8 cellular contexts compared by ENCODE assay signal in the genomic region with DNA sequence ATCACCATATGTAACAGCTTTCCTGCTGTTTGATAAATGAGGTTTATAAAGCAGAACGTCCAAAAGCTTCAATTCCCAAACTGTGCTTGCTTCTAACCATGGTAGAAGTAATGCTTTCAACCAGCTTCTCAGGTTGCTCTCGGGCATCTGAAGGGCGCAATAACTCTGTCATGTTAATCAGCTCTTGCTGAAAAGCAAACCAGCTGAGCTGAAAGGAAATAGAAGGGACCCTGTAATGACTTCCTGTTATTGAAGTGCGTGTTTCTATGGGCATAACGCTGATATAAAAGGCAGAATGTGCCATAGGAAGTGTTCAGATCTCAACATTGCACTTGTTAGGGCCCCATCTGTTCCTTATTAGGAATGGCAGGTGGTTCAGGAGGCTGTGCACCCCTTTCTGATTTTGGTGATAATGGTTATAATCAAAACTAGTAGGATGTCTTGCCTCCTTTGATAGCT.
DNase-seq lines count a peak whose midpoint lies in the region; ATAC-seq and TF ChIP-seq lines count a peak whose summit lies in the region.

No MANE protein-coding gene starts in this region.

- no peak for TF ChIP-seq CTCF in OCI-LY3 (IDR thresholded peaks at IDR 0.05; ENCODE audit: low read depth, low read length)

- peak overlapping the region; percentile 53 for H3K4me3 ChIP-seq in OCI-LY3 (ENCODE audit: low read length)
- no peak overlapping the region for H3K4me3 ChIP-seq in neuron (ENCODE audit: low read length)

- H3K27me3 ChIP-seq in OCI-LY3 (ENCODE audit: low read depth, low read length) (no peaks in the 10 kb centered on the region), neuron (ENCODE audit: insufficient read depth, low read length) (no peaks in the 10 kb centered on the region)

- H3K9ac ChIP-seq in OCI-LY3 (ENCODE audit: low read length), result no peak overlapping the region

- H3K4me1 ChIP-seq in OCI-LY3 (ENCODE audit: low read length) (peaks cover 26% of the 10 kb centered on the region), neuron (ENCODE audit: insufficient read depth, low read length) (peaks cover 6% of the 10 kb centered on the region)

- H3K9me3 ChIP-seq in OCI-LY3 (ENCODE audit: insufficient read depth, low read length) (no peaks in the 10 kb centered on the region), neuron (ENCODE audit: low read length) (no peaks in the 10 kb centered on the region)

- H3K79me2 ChIP-seq in OCI-LY3 (ENCODE audit: low read length), result no peaks in the 10 kb centered on the region

- peak overlapping the region; percentile 75 for H2AFZ ChIP-seq in OCI-LY3 (ENCODE audit: low read depth, low read length)
- peak overlapping the region; percentile 67 for H2AFZ ChIP-seq in neuron (ENCODE audit: low read depth, low read length)

- no peaks in the 10 kb centered on the region for H4K20me1 ChIP-seq in OCI-LY3 (ENCODE audit: insufficient read depth, low read length)

- ATAC-seq in GM18861 (IDR thresholded peaks at IDR 0.05; ENCODE audit: unreplicated experiment), result peak; percentile 66
- peak; percentile 42 for ATAC-seq in HG03108 (IDR thresholded peaks at IDR 0.05; ENCODE audit: unreplicated experiment)
- no peak for ATAC-seq in HG03460 (IDR thresholded peaks at IDR 0.05; ENCODE audit: unreplicated experiment)
- ATAC-seq in HG03095 (IDR thresholded peaks at IDR 0.05; ENCODE audit: unreplicated experiment), result no peak

- peaks cover 3% of the 10 kb centered on the region for H3K36me3 ChIP-seq in OCI-LY3 (replicated peaks; ENCODE audit: low read depth, low read length)
- no peaks in the 10 kb centered on the region for H3K36me3 ChIP-seq in neuron (ENCODE audit: insufficient read depth, low read length)

- peak; percentile 85 for DNase-seq in central memory CD4-positive, alpha-beta T cell
- DNase-seq in 8988T, result no peak

- H3K27ac ChIP-seq in OCI-LY3 (ENCODE audit: low read length), result no peak overlapping the region

- H3K4me2 ChIP-seq in OCI-LY3 (ENCODE audit: low read length), result peak overlapping the region; percentile 70

Comparison
In these comparisons a context has a peak if more than half of its experiments do, and no peak if none do; other contexts are left out.
1. ATAC-seq: peak in GM18861 (single experiment) and HG03108 (single experiment); none in HG03460 (single experiment) and HG03095 (single experiment).